Comparison of ENCODE assay signal across 9 cellular contexts in genomic region chr4:147924604-147925412, GRCh38.
DNase-seq lines count a peak whose midpoint lies in the region; ATAC-seq, FAIRE-seq and TF ChIP-seq lines count a peak whose summit lies in the region.
"Had no signal": no experiment of that assay in that cellular context is flagged by ENCODE, and none has a peak within 500 bp of the region (broad histone marks: within the 10 kb centered on the region; RNA-seq: fewer than 3 reads in every experiment).

No MANE protein-coding gene starts in this region.

- peak; percentile 68; the same call in 2 of the 3 replicates for ATAC-seq in GM12878
- ATAC-seq in GM21381 (IDR thresholded peaks at IDR 0.05; ENCODE audit: unreplicated experiment) = no peak

- H3K36me3 ChIP-seq in GM12878 (ENCODE audit: control insufficient read depth in 2 of 2, insufficient read depth in 2 of 2, low read length in 1 of 2) = peaks cover 0 to 9% of the 10 kb centered on the region in 2 experiments

- peak; percentile 49 for TF ChIP-seq RAD21 in GM12878 (IDR thresholded peaks at IDR 0.05; ENCODE audit: insufficient read depth, low read depth, low read length)

- H3K79me2 ChIP-seq in GM12878 (ENCODE audit: control insufficient read depth, insufficient read depth, low read length) = no peaks in the 10 kb centered on the region

- H3K9ac ChIP-seq in GM12878 (ENCODE audit: control insufficient read depth, insufficient read depth, low read length) = no peak overlapping the region

- no peaks in the 10 kb centered on the region for H3K9me3 Mint-ChIP-seq in activated T-helper 1 cell treated with anti-CD3 and anti-CD28 coated beads, Interleukin-12 subunit alpha, Interleukin-12 subunit beta, Interleukin-2, Interleukin-4 antibody, amounts not matched to agents 30 ng/mL and 10 ng/mL and 1 ng/mL, durations not matched to agents 14 hours and 24 hours and 36 hours
- H3K9me3 Mint-ChIP-seq: IgD-negative memory B cell had no signal

- POLR2A ChIA-PET in GM12878 (lab: Charles Lee) = no interaction called here

- WGBS in GM12878 (ENCODE audit: insufficient coverage, insufficient replicate concordance, low lambda C conversion rate, missing lambda C conversion rate) = 22% methylated on average over 3 of the region's 3 CpGs

- CTCF ChIA-PET in GM12878 (lab: Yijun Ruan, JAX) = interaction anchor here (0.6 to 1.5 kb wide), 10 partner anchors 19 to 406 kb away, joined by 3 to 11 read pairs (median 3); no protein-coding TSS in a partner anchor

- no peak for TF ChIP-seq POLR2A in GM12878 (IDR thresholded peaks at IDR 0.05; ENCODE audit: low read depth, low read length)

- H3K27me3 Mint-ChIP-seq in activated T-helper 1 cell treated with anti-CD3 and anti-CD28 coated beads, Interleukin-12 subunit alpha, Interleukin-12 subunit beta, Interleukin-2, Interleukin-4 antibody, amounts not matched to agents 30 ng/mL and 10 ng/mL and 1 ng/mL, durations not matched to agents 14 hours and 24 hours and 36 hours (ENCODE audit: insufficient read depth) = no peaks in the 10 kb centered on the region

- no peak overlapping the region for H3K27ac ChIP-seq in GM12878 (ENCODE audit: control insufficient read depth, insufficient read depth)

- intact Hi-C loops in GM12878 (cut with micrococcal nuclease; ENCODE audit: unreplicated experiment) = no loop called here
- intact Hi-C loops in activated T-helper 1 cell treated with anti-CD3 and anti-CD28 coated beads, Interleukin-12 subunit alpha, Interleukin-12 subunit beta, Interleukin-2, Interleukin-4 antibody, amounts not matched to agents 30 ng/mL and 10 ng/mL and 1 ng/mL, durations not matched to agents 14 hours and 24 hours and 36 hours (cut with micrococcal nuclease) = loop anchor here (10.0 kb wide), 1 partner anchor 1340 kb away; no protein-coding TSS in a partner anchor

- H3K4me1 ChIP-seq in GM12878 (ENCODE audit: control insufficient read depth, insufficient read depth, low read length) = peaks cover 3% of the 10 kb centered on the region; the same call in 1 of the 2 replicates

- no peak for FAIRE-seq in GM12878 (lab: Jason Lieb, UNC)

- DNase-seq in DMS53 treated with DMSO at 0.1 percent for 48 hours (lab: John Stamatoyannopoulos, UW; ENCODE audit: unreplicated experiment) (peak; percentile 10), HuH-7 (ENCODE audit: low spot score) (peak; percentile 51), GM12878 (ENCODE audit: low read depth, low spot score) (no peak), medulla oblongata (ENCODE audit: extremely low spot score) (peak; percentile 49), CD1c-positive myeloid dendritic cell (ENCODE audit: extremely low spot score) (no peak), foreskin melanocyte (no peak)
- no peak for DNase-seq in activated T-helper 1 cell treated with anti-CD3 and anti-CD28 coated beads, Interleukin-12 subunit alpha, Interleukin-12 subunit beta, Interleukin-2, Interleukin-4 antibody, amounts not matched to agents 30 ng/mL and 10 ng/mL and 1 ng/mL, durations not matched to agents 14 hours and 24 hours and 36 hours (ENCODE audit: low spot score)

- no peaks in the 10 kb centered on the region for H3K9me3 ChIP-seq in GM12878 (replicated peaks; ENCODE audit: control insufficient read depth, insufficient read depth, low read length)

- peak; percentile 30 to 49 (median 30); a peak in 4 of 6 replicates for TF ChIP-seq CTCF in GM12878 (IDR thresholded peaks at IDR 0.05 in 2 of 3, conservative IDR thresholded peaks at IDR 0.05 in 1 of 3; ENCODE audit: control insufficient read depth in 2 of 3, extremely low read depth in 1 of 3, insufficient read depth in 1 of 3, low read depth in 3 of 3, low read length in 3 of 3)

- H3K4me2 ChIP-seq in GM12878 (ENCODE audit: control insufficient read depth, insufficient read depth) = no peak overlapping the region

- RAD21 ChIA-PET in GM12878 (lab: Charles Lee; ENCODE audit: unreplicated experiment) = interaction anchor here (0.8 to 1.0 kb wide), 2 partner anchors 9 to 58 kb away, joined by 3 to 4 read pairs; no protein-coding TSS in a partner anchor

- no peaks in the 10 kb centered on the region for H3K4me1 Mint-ChIP-seq in activated T-helper 1 cell treated with anti-CD3 and anti-CD28 coated beads, Interleukin-12 subunit alpha, Interleukin-12 subunit beta, Interleukin-2, Interleukin-4 antibody, amounts not matched to agents 30 ng/mL and 10 ng/mL and 1 ng/mL, durations not matched to agents 14 hours and 24 hours and 36 hours (ENCODE audit: low read depth)

- no peaks in the 10 kb centered on the region for H3K27me3 ChIP-seq in GM12878 (replicated peaks in 1 of 2; ENCODE audit: control insufficient read depth in 2 of 2, insufficient read depth in 2 of 2, low read length in 1 of 2)

- TF ChIP-seq EP300 in GM12878 (IDR thresholded peaks at IDR 0.05; ENCODE audit: borderline replicate concordance in 1 of 2, control insufficient read depth in 1 of 2, low read depth in 2 of 2, low read length in 2 of 2) = no peak

- H2AFZ ChIP-seq in GM12878 (ENCODE audit: control insufficient read depth, low read depth, low read length) = no peak overlapping the region

- SMC1A ChIA-PET in GM12878 (lab: Charles Lee; ENCODE audit: uncharacterized antibody, unreplicated experiment) = interaction anchor here (0.6 to 1.5 kb wide), 9 partner anchors 9 to 130 kb away, joined by 3 to 4 read pairs (median 3); no protein-coding TSS in a partner anchor

- H4K20me1 ChIP-seq in GM12878 (ENCODE audit: control insufficient read depth, insufficient read depth) = peaks cover 4% of the 10 kb centered on the region; the same call in 1 of the 2 replicates

- in situ Hi-C loops in GM12878 (cut with MboI) = no loop called here

- no peak overlapping the region for H3K27ac Mint-ChIP-seq in activated T-helper 1 cell treated with anti-CD3 and anti-CD28 coated beads, Interleukin-12 subunit alpha, Interleukin-12 subunit beta, Interleukin-2, Interleukin-4 antibody, amounts not matched to agents 30 ng/mL and 10 ng/mL and 1 ng/mL, durations not matched to agents 14 hours and 24 hours and 36 hours
- H3K27ac Mint-ChIP-seq: IgD-negative memory B cell had no signal

- no peaks in the 10 kb centered on the region for H3K36me3 Mint-ChIP-seq in activated T-helper 1 cell treated with anti-CD3 and anti-CD28 coated beads, Interleukin-12 subunit alpha, Interleukin-12 subunit beta, Interleukin-2, Interleukin-4 antibody, amounts not matched to agents 30 ng/mL and 10 ng/mL and 1 ng/mL, durations not matched to agents 14 hours and 24 hours and 36 hours (ENCODE audit: low read depth)
- H3K36me3 Mint-ChIP-seq: IgD-negative memory B cell had no signal

- H3K4me3 ChIP-seq in GM12878 = no peak overlapping the region

- BruUV-seq in GM12878 (replicated peaks; lab: Mats Ljungman, UMichigan) = TSS peak; percentile 9

- no peak overlapping the region for H3K4me3 Mint-ChIP-seq in activated T-helper 1 cell treated with anti-CD3 and anti-CD28 coated beads, Interleukin-12 subunit alpha, Interleukin-12 subunit beta, Interleukin-2, Interleukin-4 antibody, amounts not matched to agents 30 ng/mL and 10 ng/mL and 1 ng/mL, durations not matched to agents 14 hours and 24 hours and 36 hours
- H3K4me3 Mint-ChIP-seq: IgD-negative memory B cell had no signal

TF ChIP-seq in GM12878, 131 proteins besides CTCF, POLR2A, EP300 and RAD21:
- TF ChIP-seq ZBTB33 (IDR thresholded peaks at IDR 0.05) (no peak), SMC3 (IDR thresholded peaks at IDR 0.05; ENCODE audit: borderline replicate concordance, low read length) (peak; percentile 33; the same call in 1 of the 2 replicates)

Comparison
In these comparisons a context has a peak if more than half of its experiments do, and no peak if none do; other contexts are left out.
1. DNase-seq: peak in DMS53 treated with DMSO at 0.1 percent for 48 hours (single experiment), HuH-7 (single experiment) and medulla oblongata (single experiment); none in GM12878 (single experiment), activated T-helper 1 cell treated with anti-CD3 and anti-CD28 coated beads, Interleukin-12 subunit alpha, Interleukin-12 subunit beta, Interleukin-2, Interleukin-4 antibody, amounts not matched to agents 30 ng/mL and 10 ng/mL and 1 ng/mL, durations not matched to agents 14 hours and 24 hours and 36 hours (single experiment), CD1c-positive myeloid dendritic cell (single experiment) and foreskin melanocyte (single experiment).